Comparison of ENCODE assay signal across 8 cellular contexts in genomic region chr1:206106328-206107167, GRCh38. TPM values are rescaled to one million over a fixed set of nuclear protein-coding genes. Genes with fewer than 3 reads are reported as not detected.
DNase-seq lines count a peak whose midpoint lies in the region; ATAC-seq lines count a peak whose summit lies in the region.

No MANE protein-coding gene starts in this region.

- H3K27ac Mint-ChIP-seq in activated naive CD4-positive, alpha-beta T cell treated with anti-CD3 and anti-CD28 coated beads, Interleukin-2, amount 50 U/mL, for 72 hours: no peak overlapping the region

- intact Hi-C loops in Right ventricle myocardium superior (cut with DNase I): loop anchor here (2.0 to 10.0 kb wide), 3 partner anchors 74 to 312 kb away; no protein-coding TSS in a partner anchor

- H3K9me3 Mint-ChIP-seq in activated naive CD4-positive, alpha-beta T cell treated with anti-CD3 and anti-CD28 coated beads, Interleukin-2, amount 50 U/mL, for 72 hours: no peaks in the 10 kb centered on the region

- ATAC-seq in GM19395 (IDR thresholded peaks at IDR 0.05; ENCODE audit: unreplicated experiment) (peak; percentile 69), Right ventricle myocardium superior (ENCODE audit: poor library complexity) (peak; percentile 90), HG03039 (IDR thresholded peaks at IDR 0.05; ENCODE audit: unreplicated experiment) (no peak)
- peak; percentile 86 to 90 for ATAC-seq in activated naive CD4-positive, alpha-beta T cell treated with anti-CD3 and anti-CD28 coated beads, Interleukin-2, amount 50 U/mL, for 72 hours

- no peaks in the 10 kb centered on the region for H3K36me3 Mint-ChIP-seq in activated naive CD4-positive, alpha-beta T cell treated with anti-CD3 and anti-CD28 coated beads, Interleukin-2, amount 50 U/mL, for 72 hours

- peak; percentile 93 for DNase-seq in AG08395 (ENCODE audit: low spot score)
- DNase-seq in NCI-H1105 (lab: John Stamatoyannopoulos, UW): peak; percentile 79
- peak; percentile 82 for DNase-seq in SKM-1 treated with dmso at 0.1 percent for 144 hours (lab: John Stamatoyannopoulos, UW; ENCODE audit: unreplicated experiment)
- DNase-seq in activated naive CD4-positive, alpha-beta T cell treated with anti-CD3 and anti-CD28 coated beads, Interleukin-2, amount 50 U/mL, for 72 hours (ENCODE audit: low spot score in 2 of 2): peak; percentile 68 to 83
- DNase-seq in Right ventricle myocardium superior: peak; percentile 86
- peak; percentile 56 for DNase-seq in pulmonary artery endothelial cell (ENCODE audit: low read depth, low spot score)

RNA-seq across cellular contexts. Expression of gene AVPR1B, which starts 10.6 kb away (rescaled TPM):
- not detected for total RNA-seq in activated naive CD4-positive, alpha-beta T cell treated with anti-CD3 and anti-CD28 coated beads, Interleukin-2, amount 50 U/mL, for 72 hours
- total RNA-seq in Right ventricle myocardium superior: not detected
- not detected in 2 replicates for total RNA-seq in pulmonary artery endothelial cell

RNA-seq across cellular contexts. Expression of gene RHEX, which starts 53.6 kb away (rescaled TPM):
- total RNA-seq in activated naive CD4-positive, alpha-beta T cell treated with anti-CD3 and anti-CD28 coated beads, Interleukin-2, amount 50 U/mL, for 72 hours: not detected
- 0.86 TPM for total RNA-seq in Right ventricle myocardium superior
- total RNA-seq in pulmonary artery endothelial cell: not detected in 2 replicates
